ENCODE assay signal across 8 cellular contexts in the genomic region with DNA sequence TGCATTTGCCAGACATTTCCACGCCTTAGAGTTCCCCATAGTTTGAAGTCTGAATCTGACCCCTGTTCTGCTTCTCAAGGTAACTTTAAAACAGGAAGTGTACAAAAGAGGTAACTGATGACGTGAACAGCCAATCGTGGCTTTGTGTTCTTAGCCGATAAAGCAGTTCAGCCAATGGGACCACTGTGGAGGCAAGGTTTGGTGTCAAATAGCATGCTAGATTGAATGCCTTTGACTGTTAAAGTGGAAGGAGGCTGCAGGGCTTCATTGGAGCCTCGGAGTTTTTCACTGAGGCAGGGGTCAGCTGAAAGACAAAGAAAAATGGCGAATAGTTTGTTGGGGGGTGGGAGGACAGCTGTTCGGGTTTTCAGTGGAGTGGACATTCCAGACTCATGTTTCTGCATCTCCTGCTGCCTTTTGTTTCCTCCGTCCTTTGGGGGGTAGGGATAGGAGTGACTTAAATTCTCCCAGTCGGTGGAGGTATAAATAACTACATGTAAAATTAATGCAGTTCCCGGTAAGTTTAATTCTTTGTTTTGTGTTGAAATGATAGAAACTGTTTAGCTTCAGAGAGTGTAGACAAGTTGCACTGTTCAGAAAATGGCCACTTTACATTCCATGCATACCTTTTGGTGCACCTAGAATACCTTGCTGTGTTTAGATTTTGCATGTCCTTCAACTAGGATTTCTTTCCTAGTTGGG. TPM values are rescaled to one million over a fixed set of nuclear protein-coding genes. Genes with fewer than 3 reads are reported as not detected.
A peak's percentile ranks its signal among the peaks of the same experiment; 100 is the strongest.
DNase-seq lines count a peak whose midpoint lies in the region; ATAC-seq and TF ChIP-seq lines count a peak whose summit lies in the region.

No MANE protein-coding gene starts in this region.

- no peaks in the 10 kb centered on the region for H3K9me3 ChIP-seq in left lung

- ATAC-seq in HG03354 (IDR thresholded peaks at IDR 0.05; ENCODE audit: poor library complexity, severe bottlenecking, unreplicated experiment) (peak; percentile 96), left lung (peak; percentile 91)

- H3K4me1 ChIP-seq in left lung, result peaks cover 35 to 74% of the 10 kb centered on the region in 2 donors

- no peaks in the 10 kb centered on the region for H3K36me3 ChIP-seq in left lung

- DNase-seq in AG09309 (ENCODE audit: low read depth), result peak; percentile 80
- DNase-seq in NCI-H526 (lab: John Stamatoyannopoulos, UW), result peak; percentile 96 to 97
- peak; percentile 23 to 71 for DNase-seq in activated CD4-positive, alpha-beta T cell treated with anti-CD3 and anti-CD28 coated beads, Interleukin-2, amount 50 U/mL, for 24 hours (ENCODE audit: low read depth in 1 of 2, low spot score in 1 of 2)
- peak; percentile 94 to 97 for DNase-seq in dermis microvascular lymphatic vessel endothelial cell (ENCODE audit: low read depth in 2 of 2)
- DNase-seq in left lung, result peak in 1 of 2 donors; percentile 81
- DNase-seq in stimulated activated CD4-positive, alpha-beta T cell treated with anti-CD3 and anti-CD28 coated beads, Interleukin-2, amount 100 ng/mL, for 48 hours, result peak; percentile 37 to 42

- TF ChIP-seq POLR2A in GM19099 (IDR thresholded peaks at IDR 0.05; ENCODE audit: extremely low read depth, insufficient read length, low read depth), result peak; percentile 64

- peak overlapping the region; percentile 79 to 86 for H3K27ac ChIP-seq in left lung

- H3K27me3 ChIP-seq in left lung, result no peaks in the 10 kb centered on the region

- H3K4me3 ChIP-seq in AG09309 (ENCODE audit: control insufficient read depth, low read depth, low read length) (peak overlapping the region; percentile 55), left lung (peak overlapping the region; percentile 42 to 43)

- intact Hi-C loops in left lung (cut with DNase I), result no loop called here

- no peak for TF ChIP-seq CTCF in AG09309 (IDR thresholded peaks at IDR 0.05; ENCODE audit: control insufficient read depth, insufficient read depth, low read depth, low read length, missing control alignments)
- no peak for TF ChIP-seq CTCF in left lung (IDR thresholded peaks at IDR 0.05)

RNA-seq across cellular contexts. Expression of gene NFYC, which starts 17.7 kb away (rescaled TPM):
- total RNA-seq in dermis microvascular lymphatic vessel endothelial cell (13.0 and 18.6 TPM in 2 replicates), left lung (10 to 100 TPM; 54.6 to 56.0 TPM)

RNA-seq across cellular contexts. Expression of gene RIMS3, which starts 43.8 kb away (rescaled TPM):
- 0.38 and 0.39 TPM in 2 replicates for total RNA-seq in dermis microvascular lymphatic vessel endothelial cell
- total RNA-seq in left lung, result 1 to 10 TPM; 4.4 to 5.0 TPM
